In genomic region chr9:96859461-96860198, GRCh38 we compare ENCODE assay signal across 14 cellular contexts. TPM values are rescaled to one million over a fixed set of nuclear protein-coding genes. Genes with fewer than 3 reads are reported as not detected.
DNase-seq lines count a peak whose midpoint lies in the region; ATAC-seq and TF ChIP-seq lines count a peak whose summit lies in the region.
"Had no signal": no experiment of that assay in that cellular context is flagged by ENCODE, and none has a peak within 500 bp of the region (broad histone marks: within the 10 kb centered on the region; RNA-seq: fewer than 3 reads in every experiment).

No MANE protein-coding gene starts in this region.

- H3K4me1 ChIP-seq in IMR-90 (ENCODE audit: control insufficient read depth, insufficient read depth, low read length) (no peaks in the 10 kb centered on the region), foreskin keratinocyte (peaks cover 32% of the 10 kb centered on the region)

- H4K5ac ChIP-seq in IMR-90 (ENCODE audit: low read depth, low read length): no peak overlapping the region

- no peak for TF ChIP-seq CTCF in IMR-90 (conservative IDR thresholded peaks at IDR 0.05; ENCODE audit: low read depth, low read length)
- TF ChIP-seq CTCF in foreskin keratinocyte (conservative IDR thresholded peaks at IDR 0.05): peak; percentile 10

- no peak for TF ChIP-seq POLR2A in IMR-90 (IDR thresholded peaks at IDR 0.05; ENCODE audit: low read depth, low read length)

- TF ChIP-seq RAD21 in IMR-90 (IDR thresholded peaks at IDR 0.05; ENCODE audit: low read length): no peak

- DNase-seq in AG08395 (ENCODE audit: low spot score): peak; percentile 21
- peak; percentile 76 for DNase-seq in IMR-90
- DNase-seq in astrocyte of the hippocampus (ENCODE audit: low read depth, low spot score): peak; percentile 85
- peak; percentile 91 to 99 for DNase-seq in foreskin keratinocyte
- no peak for DNase-seq in NK-92 treated with Interleukin-12 subunit alpha and Interleukin-12 subunit beta, amount 100 ng/mL, for 24 hours (lab: John Stamatoyannopoulos, UW)
- no peak for DNase-seq in activated CD4-positive, CD25-positive, alpha-beta regulatory T cell treated with anti-CD3 and anti-CD28 coated beads, Interleukin-2, amount 50 U/mL, for 72 hours
- DNase-seq: activated gamma-delta T cell, GF-D8, right cardiac atrium had no signal

- no peak overlapping the region for H2AK5ac ChIP-seq in IMR-90 (ENCODE audit: low read depth, low read length)

- intact Hi-C loops in IMR-90 (cut with micrococcal nuclease): loop anchor here (5.0 kb wide), 1 partner anchor 738 kb away; no protein-coding TSS in a partner anchor

- no peaks in the 10 kb centered on the region for H3K27me3 ChIP-seq in IMR-90 (ENCODE audit: control insufficient read depth, insufficient read depth, low read length)
- H3K27me3 ChIP-seq in foreskin keratinocyte: no peaks in the 10 kb centered on the region

- H3K79me1 ChIP-seq in IMR-90 (ENCODE audit: low read depth in 1 of 2, low read length in 2 of 2): no peaks in the 10 kb centered on the region

- no peaks in the 10 kb centered on the region for H3K9me1 ChIP-seq in IMR-90 (ENCODE audit: insufficient read depth, low read length)

- H2AFZ ChIP-seq in IMR-90 (replicated peaks; ENCODE audit: low read length, poor library complexity): no peak overlapping the region

- no peak overlapping the region for H3K4me3 ChIP-seq in IMR-90 (ENCODE audit: insufficient read depth, low read depth, low read length)
- H3K4me3 ChIP-seq: mucosa of descending colon had no signal

- no TSS peak for BruUV-seq in IMR-90 (replicated peaks; lab: Mats Ljungman, UMichigan)

- no peak overlapping the region for H2BK20ac ChIP-seq in IMR-90 (ENCODE audit: low read depth, low read length)

- dilution Hi-C loops in IMR-90 (cut with HindIII; ENCODE audit: low sequenced_read_pairs, unreplicated experiment): no loop called here

- no peak overlapping the region for H3K4me2 ChIP-seq in IMR-90 (ENCODE audit: low read depth, low read length)
- H3K4me2 ChIP-seq: KMS-11 had no signal

- no peak overlapping the region for H2BK120ac ChIP-seq in IMR-90 (ENCODE audit: low read depth, low read length)

- H3K27ac ChIP-seq in IMR-90 (ENCODE audit: insufficient read depth, low read length): no peak overlapping the region
- H3K27ac ChIP-seq in foreskin keratinocyte: peak overlapping the region; percentile 91
- H3K27ac ChIP-seq: KMS-11 had no signal

- no peak overlapping the region for H4K8ac ChIP-seq in IMR-90 (ENCODE audit: low read depth in 2 of 2, low read length in 2 of 2)

- no peak overlapping the region for H2BK5ac ChIP-seq in IMR-90 (ENCODE audit: low read depth, low read length, poor library complexity, severe bottlenecking)

- H3K18ac ChIP-seq in IMR-90 (ENCODE audit: low read depth, low read length): no peak overlapping the region

- no peaks in the 10 kb centered on the region for H4K20me1 ChIP-seq in IMR-90 (ENCODE audit: insufficient read depth, low read length)

- in situ Hi-C loops in IMR-90 (cut with MboI; ENCODE audit: low sequenced_read_pairs): loop anchor here (5.0 to 10.0 kb wide), 2 partner anchors 533 to 755 kb away; no protein-coding TSS in a partner anchor

- no peak overlapping the region for H2BK15ac ChIP-seq in IMR-90 (ENCODE audit: low read depth, low read length)

- 56% methylated on average over 5 of the region's 8 CpGs; no CpG with 5 or more reads in 1 of the 2 experiments for WGBS in IMR-90 (ENCODE audit: extremely low coverage in 2 of 2, insufficient read length in 1 of 2), 2 experiments

- no peak overlapping the region for H3K14ac ChIP-seq in IMR-90 (replicated peaks; ENCODE audit: low read depth, low read length)

- H3K4ac ChIP-seq in IMR-90 (ENCODE audit: low read depth, low read length): no peak overlapping the region

- H3K9me3 ChIP-seq in IMR-90 (ENCODE audit: control insufficient read depth, insufficient read depth, low read length): no peaks in the 10 kb centered on the region
- H3K9me3 ChIP-seq: mucosa of descending colon had no signal

- no peaks in the 10 kb centered on the region for H3K36me3 ChIP-seq in IMR-90 (ENCODE audit: control insufficient read depth, insufficient read depth, low read length)

- ATAC-seq in IMR-90 (ENCODE audit: low read depth) (no peak), foreskin keratinocyte (peak; percentile 93), HG03442 (IDR thresholded peaks at IDR 0.05; ENCODE audit: unreplicated experiment) (no peak), HG03439 (IDR thresholded peaks at IDR 0.05; ENCODE audit: unreplicated experiment) (no peak)
- ATAC-seq: mucosa of descending colon, right cardiac atrium, Right ventricle myocardium inferior had no signal

- CTCF ChIA-PET in IMR-90 (lab: Yijun Ruan, JAX): no interaction called here

- no peak overlapping the region for H3K23ac ChIP-seq in IMR-90 (ENCODE audit: low read depth, low read length)

- H2AK9ac ChIP-seq in IMR-90 (replicated peaks; ENCODE audit: low read depth, low read length, poor library complexity): no peak overlapping the region

- no peak overlapping the region for H3K9ac ChIP-seq in IMR-90 (ENCODE audit: low read depth, low read length)
- H3K9ac ChIP-seq: KMS-11 had no signal

- no peak overlapping the region for H3K56ac ChIP-seq in IMR-90 (ENCODE audit: extremely low read depth, insufficient read depth, low read length)

- H4K91ac ChIP-seq in IMR-90 (ENCODE audit: insufficient read depth, low read depth, low read length): no peak overlapping the region

- POLR2A ChIA-PET in IMR-90 (lab: Charles Lee; ENCODE audit: unreplicated experiment): no interaction called here

TF ChIP-seq in IMR-90, 13 proteins besides CTCF, POLR2A, EP300 and RAD21:
- no peak for TF ChIP-seq CEBPB (IDR thresholded peaks at IDR 0.05; ENCODE audit: low read depth, low read length)
- TF ChIP-seq FOS (IDR thresholded peaks at IDR 0.05; ENCODE audit: low read depth, low read length): 0 out of 2 replicates have a peak, but pooled peaks have one; percentile 9
- TF ChIP-seq CHD1 (IDR thresholded peaks at IDR 0.05; ENCODE audit: low read depth, low read length): no peak
TF ChIP-seq in IMR-90: peak in this region for 1.

RNA-seq across cellular contexts. Expression of gene ZNF782, which starts 5.3 kb away (rescaled TPM):
- total RNA-seq in IMR-90 (2012; rRNA removed) (3.1 and 4.3 TPM in 2 replicates), foreskin keratinocyte (2.5 and 2.6 TPM in 2 replicates)
- polyA plus RNA-seq in IMR-90 (2012; rRNA removed) (0.86 and 0.93 TPM in 2 replicates), foreskin keratinocyte (0.38 and 0.60 TPM in 2 replicates)
- 0.34 and 0.37 TPM in 2 replicates for polyA plus RNA-seq in IMR-90 (2012; cell fraction: cytosol; rRNA removed)
- polyA plus RNA-seq in IMR-90 (2012; cell fraction: nucleus; rRNA removed; ENCODE audit: low replicate concordance): 0.50 and 3.0 TPM in 2 replicates

Comparison
In these comparisons a context has a peak if more than half of its experiments do, and no peak if none do; other contexts are left out.
1. DNase-seq: peak in AG08395 (single experiment), IMR-90 (single experiment), astrocyte of the hippocampus (single experiment) and foreskin keratinocyte (2 of 2); none in NK-92 treated with Interleukin-12 subunit alpha and Interleukin-12 subunit beta, amount 100 ng/mL, for 24 hours (single experiment) and activated CD4-positive, CD25-positive, alpha-beta regulatory T cell treated with anti-CD3 and anti-CD28 coated beads, Interleukin-2, amount 50 U/mL, for 72 hours (single experiment).